Comparison of ENCODE assay signal across 1 cellular context in the genomic region with DNA sequence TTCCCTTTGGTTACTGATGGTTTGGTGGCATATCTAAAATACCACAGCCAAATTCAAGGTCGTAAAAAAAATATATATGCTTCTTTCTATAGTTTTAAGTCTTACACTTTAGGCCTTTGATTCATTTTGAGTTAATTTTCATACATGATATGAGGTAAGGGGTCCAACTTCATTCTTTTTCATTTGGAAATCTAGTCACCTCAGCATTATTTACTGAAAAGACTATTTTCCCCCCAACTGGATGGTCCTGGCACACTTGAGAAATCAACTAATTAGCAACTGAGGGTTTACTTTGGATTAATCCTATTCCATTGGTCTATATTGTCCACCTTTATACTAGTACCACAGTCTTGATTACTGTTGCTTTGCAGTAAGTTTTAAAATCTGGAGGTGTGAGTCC.
A peak's percentile ranks its signal among the peaks of the same experiment; 100 is the strongest.
TF ChIP-seq lines count a peak whose summit lies in the region.

No MANE protein-coding gene starts in this region.

TF ChIP-seq in HepG2, 621 proteins besides CTCF, POLR2A, EP300 and RAD21:
- TF ChIP-seq MAFF (IDR thresholded peaks at IDR 0.05; ENCODE audit: low read depth, low read length) (peak; percentile 61; the same call in 1 of the 2 replicates), ATAD3A (CRISPR knock-in tag; IDR thresholded peaks at IDR 0.05) (no peak), MAFK (conservative IDR thresholded peaks at IDR 0.05 in 1 of 2, IDR thresholded peaks at IDR 0.05 in 1 of 2; ENCODE audit: low read length in 2 of 2) (peak; percentile 65 to 67)
